In genomic region chr3:152200476-152201422, GRCh38 we compare ENCODE assay signal across 8 cellular contexts.
DNase-seq lines count a peak whose midpoint lies in the region; ATAC-seq and TF ChIP-seq lines count a peak whose summit lies in the region.

No MANE protein-coding gene starts in this region.

- H3K36me3 Mint-ChIP-seq in dendritic cell treated with granulocyte-macrophage colony-stimulating factor and Interleukin-4, amounts not matched to agents 40 ng/mL and 50 ng/mL, for 4 days (ENCODE audit: low read depth) = peaks cover 7% of the 10 kb centered on the region
- H3K36me3 Mint-ChIP-seq in endothelial cell (ENCODE audit: low read depth, unreplicated experiment) = no peaks in the 10 kb centered on the region

- H3K36me3 ChIP-seq in KOPT-K1 (ENCODE audit: insufficient read depth, low read length) = no peaks in the 10 kb centered on the region

- H3K9me3 ChIP-seq in KOPT-K1 (ENCODE audit: insufficient read depth, low read length, poor library complexity, severe bottlenecking) = no peaks in the 10 kb centered on the region

- peak overlapping the region; percentile 95 for H3K27ac Mint-ChIP-seq in dendritic cell treated with granulocyte-macrophage colony-stimulating factor and Interleukin-4, amounts not matched to agents 40 ng/mL and 50 ng/mL, for 4 days
- H3K27ac Mint-ChIP-seq in endothelial cell (ENCODE audit: unreplicated experiment) = no peak overlapping the region

- intact Hi-C loops in dendritic cell treated with granulocyte-macrophage colony-stimulating factor and Interleukin-4, amounts not matched to agents 40 ng/mL and 50 ng/mL, for 4 days (cut with micrococcal nuclease) = loop anchor here (5.0 kb wide), 1 partner anchor 177 kb away; no protein-coding TSS in a partner anchor

- no peaks in the 10 kb centered on the region for H3K27me3 Mint-ChIP-seq in dendritic cell treated with granulocyte-macrophage colony-stimulating factor and Interleukin-4, amounts not matched to agents 40 ng/mL and 50 ng/mL, for 4 days
- no peaks in the 10 kb centered on the region for H3K27me3 Mint-ChIP-seq in endothelial cell (ENCODE audit: unreplicated experiment)

- ATAC-seq in HG02763 (IDR thresholded peaks at IDR 0.05; ENCODE audit: unreplicated experiment) = no peak

- H3K4me1 Mint-ChIP-seq in dendritic cell treated with granulocyte-macrophage colony-stimulating factor and Interleukin-4, amounts not matched to agents 40 ng/mL and 50 ng/mL, for 4 days (ENCODE audit: low read depth) = peaks cover 45% of the 10 kb centered on the region
- H3K4me1 Mint-ChIP-seq in endothelial cell (ENCODE audit: unreplicated experiment) = peaks cover 13% of the 10 kb centered on the region

- H3K4me3 ChIP-seq in GM08714 (ENCODE audit: low read length) = peak overlapping the region; percentile 15; the same call in 1 of the 2 replicates

- H3K9me3 Mint-ChIP-seq in dendritic cell treated with granulocyte-macrophage colony-stimulating factor and Interleukin-4, amounts not matched to agents 40 ng/mL and 50 ng/mL, for 4 days = no peaks in the 10 kb centered on the region
- no peaks in the 10 kb centered on the region for H3K9me3 Mint-ChIP-seq in endothelial cell (ENCODE audit: unreplicated experiment)

- peak overlapping the region; percentile 73 for H3K4me3 Mint-ChIP-seq in dendritic cell treated with granulocyte-macrophage colony-stimulating factor and Interleukin-4, amounts not matched to agents 40 ng/mL and 50 ng/mL, for 4 days
- no peak overlapping the region for H3K4me3 Mint-ChIP-seq in endothelial cell (ENCODE audit: unreplicated experiment)

- no peak for TF ChIP-seq CTCF in endothelial cell (IDR thresholded peaks at IDR 0.05; ENCODE audit: unreplicated experiment)

- DNase-seq in pons (ENCODE audit: low spot score) = peak; percentile 66
- DNase-seq in NK-92 (lab: John Stamatoyannopoulos, UW; ENCODE audit: unreplicated experiment) = no peak
- DNase-seq in NCI-H748 (lab: John Stamatoyannopoulos, UW; ENCODE audit: unreplicated experiment) = no peak
- no peak for DNase-seq in endothelial cell (ENCODE audit: low spot score)

- H3K27ac ChIP-seq in KOPT-K1 (ENCODE audit: low read depth, low read length, poor library complexity, severe bottlenecking) = peak overlapping the region; percentile 87
